In the genomic region with DNA sequence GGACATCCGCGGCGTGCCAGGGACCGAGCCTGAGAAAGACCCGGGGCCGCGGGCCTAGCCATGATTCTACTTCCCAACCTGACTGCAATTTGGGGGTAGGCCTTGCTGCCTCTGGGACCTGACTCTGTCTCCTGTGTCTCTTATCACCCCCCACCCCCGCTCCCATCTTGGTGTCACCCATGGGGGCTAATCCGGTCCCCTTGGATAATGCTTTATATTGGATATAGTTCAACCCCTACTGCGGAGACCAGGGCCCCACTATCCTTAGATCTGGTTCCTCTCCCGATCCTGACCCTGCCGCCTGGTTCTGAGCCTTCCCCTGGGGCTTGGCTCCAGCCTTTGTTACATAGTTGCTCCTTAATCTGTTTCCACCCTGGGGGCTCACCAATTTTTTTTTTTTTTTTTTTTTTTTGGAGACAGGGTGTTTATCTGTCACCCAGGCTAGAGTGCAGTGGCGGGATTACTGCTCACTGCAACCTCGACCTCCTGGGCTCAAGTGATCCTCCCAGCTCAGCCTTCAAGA, we compare ENCODE assay signal across 8 cellular contexts. TPM values are rescaled to one million over a fixed set of nuclear protein-coding genes. Genes with fewer than 3 reads are reported as not detected.
DNase-seq lines count a peak whose midpoint lies in the region; ATAC-seq and TF ChIP-seq lines count a peak whose summit lies in the region.

No MANE protein-coding gene starts in this region.

- H2BK15ac ChIP-seq in mesendoderm (replicated peaks; ENCODE audit: low read depth): no peak overlapping the region

- peak overlapping the region; percentile 76 for H3K9ac ChIP-seq in mesendoderm (ENCODE audit: low read length)

- H3K36me3 ChIP-seq in mesendoderm (ENCODE audit: control insufficient read depth, insufficient read depth, low read length): no peaks in the 10 kb centered on the region
- H3K36me3 ChIP-seq in upper lobe of right lung: peaks cover 12% of the 10 kb centered on the region

- no peak overlapping the region for H4K5ac ChIP-seq in mesendoderm (ENCODE audit: low read length)

- H4K8ac ChIP-seq in mesendoderm (ENCODE audit: low read depth, low read length): no peak overlapping the region

- TF ChIP-seq CTCF in brain (conservative IDR thresholded peaks at IDR 0.05) (no peak), upper lobe of right lung (IDR thresholded peaks at IDR 0.05) (no peak)

- no peak overlapping the region for H2AK5ac ChIP-seq in mesendoderm (ENCODE audit: low read length)

- H2BK5ac ChIP-seq in mesendoderm (ENCODE audit: low read length): no peak overlapping the region

- WGBS in mesendoderm (ENCODE audit: extremely low coverage, insufficient coverage, low lambda C conversion rate): no CpG with 5 or more reads among the region's 14 CpGs

- H3K4ac ChIP-seq in mesendoderm (ENCODE audit: low read depth, low read length): no peak overlapping the region

- intact Hi-C loops in upper lobe of right lung (cut with DNase I): no loop called here

- peaks cover 36% of the 10 kb centered on the region for H3K4me1 Mint-ChIP-seq in activated naive CD4-positive, alpha-beta T cell treated with anti-CD3 and anti-CD28 coated beads, Interleukin-2, amount 50 U/mL, for 24 hours
- peaks cover 42% of the 10 kb centered on the region for H3K4me1 Mint-ChIP-seq in brain

- no peaks in the 10 kb centered on the region for H3K27me3 ChIP-seq in mesendoderm (ENCODE audit: insufficient read depth, low read length, poor library complexity)
- no peaks in the 10 kb centered on the region for H3K27me3 ChIP-seq in upper lobe of right lung

- no peak overlapping the region for H3K27ac Mint-ChIP-seq in activated naive CD4-positive, alpha-beta T cell treated with anti-CD3 and anti-CD28 coated beads, Interleukin-2, amount 50 U/mL, for 24 hours
- peak overlapping the region in 2 of 5 experiments; percentile 62 to 89 for H3K27ac Mint-ChIP-seq in brain

- H3K79me2 ChIP-seq in mesendoderm (ENCODE audit: control insufficient read depth, insufficient read depth, low read length): no peaks in the 10 kb centered on the region

- H3K27ac ChIP-seq in mesendoderm (ENCODE audit: low read depth, low read length): no peak overlapping the region
- H3K27ac ChIP-seq in upper lobe of right lung: no peak overlapping the region

- no peak overlapping the region for H3K18ac ChIP-seq in mesendoderm (ENCODE audit: low read length)

- H3K4me1 ChIP-seq in mesendoderm (ENCODE audit: control insufficient read depth, low read depth, low read length): no peaks in the 10 kb centered on the region
- H3K4me1 ChIP-seq in upper lobe of right lung: peaks cover 23% of the 10 kb centered on the region

- H3K56ac ChIP-seq in mesendoderm (ENCODE audit: low read length): peak overlapping the region; percentile 95

- H3K9me3 ChIP-seq in upper lobe of right lung: no peaks in the 10 kb centered on the region

- DNase-seq in activated naive CD4-positive, alpha-beta T cell (lab: John Stamatoyannopoulos, UW): no peak
- no peak for DNase-seq in mesendoderm
- DNase-seq in upper lobe of right lung: no peak
- DNase-seq in cortex of kidney (lab: John Stamatoyannopoulos, UW): no peak
- no peak for DNase-seq in NCI-H187 treated with DMSO at 0.1 percent for 48 hours (lab: John Stamatoyannopoulos, UW)

- no peaks in the 10 kb centered on the region for H3K9me3 Mint-ChIP-seq in activated naive CD4-positive, alpha-beta T cell treated with anti-CD3 and anti-CD28 coated beads, Interleukin-2, amount 50 U/mL, for 24 hours
- H3K9me3 Mint-ChIP-seq in brain: no peaks in the 10 kb centered on the region

- H3K27me3 Mint-ChIP-seq in activated naive CD4-positive, alpha-beta T cell treated with anti-CD3 and anti-CD28 coated beads, Interleukin-2, amount 50 U/mL, for 24 hours: no peaks in the 10 kb centered on the region
- peaks cover 7% of the 10 kb centered on the region for H3K27me3 Mint-ChIP-seq in brain

- ATAC-seq in upper lobe of right lung: no peak
- ATAC-seq in HG03439 (IDR thresholded peaks at IDR 0.05; ENCODE audit: unreplicated experiment): no peak

- peak overlapping the region; percentile 60 for H3K4me3 Mint-ChIP-seq in activated naive CD4-positive, alpha-beta T cell treated with anti-CD3 and anti-CD28 coated beads, Interleukin-2, amount 50 U/mL, for 24 hours
- peak overlapping the region; percentile 79 to 97 (median 83) for H3K4me3 Mint-ChIP-seq in brain

- H3K4me2 ChIP-seq in mesendoderm (ENCODE audit: low read length): peak overlapping the region; percentile 95

- no peak overlapping the region for H3K23ac ChIP-seq in mesendoderm (ENCODE audit: low read length)

- H3K4me3 ChIP-seq in mesendoderm (ENCODE audit: low read length) (peak overlapping the region; percentile 98), upper lobe of right lung (peak overlapping the region; percentile 92)

- peaks cover 4% of the 10 kb centered on the region for H3K79me1 ChIP-seq in mesendoderm (ENCODE audit: low read length)

- peaks cover 7% of the 10 kb centered on the region for H3K36me3 Mint-ChIP-seq in activated naive CD4-positive, alpha-beta T cell treated with anti-CD3 and anti-CD28 coated beads, Interleukin-2, amount 50 U/mL, for 24 hours
- peaks cover 9% of the 10 kb centered on the region for H3K36me3 Mint-ChIP-seq in brain

- H2BK120ac ChIP-seq in mesendoderm (ENCODE audit: low read depth, low read length): no peak overlapping the region

RNA-seq across cellular contexts. Expression of gene BLOC1S3, which starts 1.3 kb away (rescaled TPM):
- 10.2 TPM for polyA plus RNA-seq in brain (ENCODE audit: insufficient read depth, low read depth, low replicate concordance)
- 2.1 TPM for polyA plus RNA-seq in mesendoderm (2013, experiment 1 of 2)
- 2.2 TPM for polyA plus RNA-seq in mesendoderm (2013, experiment 2 of 2)
- 17.8 TPM for total RNA-seq in upper lobe of right lung

RNA-seq across cellular contexts. Expression of gene TRAPPC6A, which starts 1.9 kb away (rescaled TPM):
- 69.4 TPM for polyA plus RNA-seq in brain (ENCODE audit: insufficient read depth, low read depth, low replicate concordance)
- 17.1 TPM for polyA plus RNA-seq in mesendoderm (2013, experiment 1 of 2)
- polyA plus RNA-seq in mesendoderm (2013, experiment 2 of 2): 16.6 TPM
- 16.9 TPM for total RNA-seq in upper lobe of right lung

RNA-seq across cellular contexts. Expression of gene NKPD1, which starts 19.1 kb away (rescaled TPM):
- polyA plus RNA-seq in brain (ENCODE audit: insufficient read depth, low read depth, low replicate concordance): 0.42 TPM
- 0.01 TPM for polyA plus RNA-seq in mesendoderm (2013, experiment 1 of 2)
- 0.03 TPM for polyA plus RNA-seq in mesendoderm (2013, experiment 2 of 2)
- not detected for total RNA-seq in upper lobe of right lung
